In genomic region chr21:44957901-44958451, GRCh38 we compare ENCODE assay signal across 12 cellular contexts. TPM values are rescaled to one million over a fixed set of nuclear protein-coding genes. Genes with fewer than 3 reads are reported as not detected.
DNase-seq lines count a peak whose midpoint lies in the region; ATAC-seq and TF ChIP-seq lines count a peak whose summit lies in the region.
"Had no signal": no experiment of that assay in that cellular context is flagged by ENCODE, and none has a peak within 500 bp of the region (broad histone marks: within the 10 kb centered on the region; RNA-seq: fewer than 3 reads in every experiment).

No MANE protein-coding gene starts in this region.

- no peaks in the 10 kb centered on the region for H3K27me3 Mint-ChIP-seq in osteocyte (ENCODE audit: unreplicated experiment)
- no peaks in the 10 kb centered on the region for H3K27me3 Mint-ChIP-seq in effector memory CD8-positive, alpha-beta T cell

- H3K4me1 Mint-ChIP-seq in osteocyte (ENCODE audit: unreplicated experiment), result peaks cover 75% of the 10 kb centered on the region
- peaks cover 10 to 12% of the 10 kb centered on the region in 2 donors for H3K4me1 Mint-ChIP-seq in effector memory CD8-positive, alpha-beta T cell (ENCODE audit: low read depth in 2 of 2)

- peaks cover 11% of the 10 kb centered on the region for H3K36me3 ChIP-seq in cardiac muscle cell

- DNase-seq in Right ventricle myocardium inferior (ENCODE audit: missing footprints), result peak; percentile 72
- no peak for DNase-seq in cardiac septum (ENCODE audit: low spot score)
- DNase-seq in cardiac muscle cell (ENCODE audit: low read depth in 1 of 2, low spot score in 1 of 2), result no peak
- DNase-seq in osteocyte (ENCODE audit: extremely low spot score, unreplicated experiment), result no peak
- no peak for DNase-seq in NCI-H446 treated with DMSO at 0.1 percent for 48 hours (lab: John Stamatoyannopoulos, UW)
- DNase-seq in kidney tubule cell (ENCODE audit: low spot score), result no peak
- DNase-seq in effector memory CD8-positive, alpha-beta T cell, result no peak
- DNase-seq: COR-L47; NCI-H2171 treated with DMSO at 0.1 percent for 48 hours; stimulated activated naive CD4-positive, alpha-beta T cell treated with Interleukin-2 at 50 U/mL for 16 hours had no signal

- H3K9me3 ChIP-seq in cardiac muscle cell (ENCODE audit: low read depth), result no peaks in the 10 kb centered on the region

- H3K9me3 Mint-ChIP-seq in osteocyte (ENCODE audit: unreplicated experiment), result no peaks in the 10 kb centered on the region
- H3K9me3 Mint-ChIP-seq in effector memory CD8-positive, alpha-beta T cell, result no peaks in the 10 kb centered on the region

- peak; percentile 15 for ATAC-seq in Right ventricle myocardium inferior
- no peak for ATAC-seq in HG03565 (IDR thresholded peaks at IDR 0.05; ENCODE audit: unreplicated experiment)
- no peak for ATAC-seq in effector memory CD8-positive, alpha-beta T cell (replicated peaks)

- H3K4me1 ChIP-seq in cardiac muscle cell (ENCODE audit: low read depth), result peaks cover 11% of the 10 kb centered on the region

- peak overlapping the region; percentile 98 for H3K27ac Mint-ChIP-seq in osteocyte (ENCODE audit: unreplicated experiment)
- no peak overlapping the region for H3K27ac Mint-ChIP-seq in effector memory CD8-positive, alpha-beta T cell

- peak overlapping the region; percentile 26 for H3K27ac ChIP-seq in cardiac muscle cell
- H3K27ac ChIP-seq: hepatocyte had no signal

- peak overlapping the region; percentile 14 for H3K4me3 Mint-ChIP-seq in osteocyte (ENCODE audit: unreplicated experiment)
- H3K4me3 Mint-ChIP-seq in effector memory CD8-positive, alpha-beta T cell, result no peak overlapping the region

- no peaks in the 10 kb centered on the region for H3K27me3 ChIP-seq in cardiac muscle cell
- H3K27me3 ChIP-seq: hepatocyte had no signal

- TF ChIP-seq CTCF in cardiac muscle cell (IDR thresholded peaks at IDR 0.05; ENCODE audit: low read depth, low read length), result no peak
- TF ChIP-seq CTCF in osteocyte (IDR thresholded peaks at IDR 0.05), result no peak

- intact Hi-C loops in Right ventricle myocardium inferior (cut with DNase I) (loop anchor here (5.0 kb wide), 1 partner anchor 34 kb away; no protein-coding TSS in a partner anchor), cardiac septum (cut with DNase I) (no loop called here)

- H3K4me3 ChIP-seq in cardiac muscle cell, result no peak overlapping the region
- H3K4me3 ChIP-seq: hepatocyte had no signal

- H3K36me3 Mint-ChIP-seq in osteocyte (ENCODE audit: unreplicated experiment), result peaks cover 21% of the 10 kb centered on the region
- peaks cover 30% of the 10 kb centered on the region for H3K36me3 Mint-ChIP-seq in effector memory CD8-positive, alpha-beta T cell (ENCODE audit: insufficient read depth)

RNA-seq across cellular contexts. Expression of gene SLX9, which starts 18.1 kb away (rescaled TPM):
- total RNA-seq in Right ventricle myocardium inferior, result 66.5 TPM
- total RNA-seq in cardiac septum, result 35.8 TPM
- total RNA-seq in cardiac muscle cell, result 26.1 and 31.2 TPM in 2 replicates
- 24.7 and 34.8 TPM in 2 replicates for polyA plus RNA-seq in cardiac muscle cell
- 30.4 and 33.1 TPM in 2 replicates for total RNA-seq in osteocyte

RNA-seq across cellular contexts. Expression of gene ITGB2, which starts 37.3 kb away (rescaled TPM):
- total RNA-seq in Right ventricle myocardium inferior, result 36.7 TPM
- total RNA-seq in cardiac septum, result 11.5 TPM
- 0.25 and 0.57 TPM in 2 replicates for total RNA-seq in cardiac muscle cell
- 0.12 and 0.27 TPM in 2 replicates for polyA plus RNA-seq in cardiac muscle cell
- total RNA-seq in osteocyte, result 0.62 and 1.1 TPM in 2 replicates
